10 cellular contexts compared by ENCODE assay signal in the genomic region with DNA sequence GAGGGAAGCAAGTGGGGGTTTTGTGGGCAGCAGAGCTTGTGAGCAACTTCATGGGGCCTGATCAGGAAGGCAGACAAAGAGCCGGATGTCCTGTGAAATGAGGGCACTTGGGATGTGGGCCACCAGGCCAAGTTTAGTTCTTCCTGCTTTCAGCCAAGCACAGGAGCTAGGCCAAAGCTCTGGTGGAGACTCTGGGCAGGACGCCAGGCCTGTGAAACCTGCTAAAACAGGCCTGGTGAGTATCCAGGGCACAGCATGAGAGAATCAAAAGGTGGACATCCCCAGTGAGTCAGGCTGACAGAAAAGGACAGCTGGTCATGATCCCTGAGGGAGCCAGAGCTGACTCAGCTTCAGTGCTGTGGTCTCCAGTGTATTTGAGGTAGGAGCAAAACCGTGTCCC.
DNase-seq lines count a peak whose midpoint lies in the region; ATAC-seq and TF ChIP-seq lines count a peak whose summit lies in the region.
"Had no signal": no experiment of that assay in that cellular context is flagged by ENCODE, and none has a peak within 500 bp of the region (broad histone marks: within the 10 kb centered on the region; RNA-seq: fewer than 3 reads in every experiment).

No MANE protein-coding gene starts in this region.

- no peak for ATAC-seq in effector memory CD8-positive, alpha-beta T cell (replicated peaks)
- ATAC-seq in HG03025 (IDR thresholded peaks at IDR 0.05; ENCODE audit: low FRiP score, unreplicated experiment), result no peak

- no peak overlapping the region for H3K4me3 Mint-ChIP-seq in effector memory CD8-positive, alpha-beta T cell
- H3K4me3 Mint-ChIP-seq in CD14-positive monocyte, result no peak overlapping the region

- no peaks in the 10 kb centered on the region for H3K27me3 ChIP-seq in BE2C
- no peaks in the 10 kb centered on the region for H3K27me3 ChIP-seq in muscle layer of duodenum (ENCODE audit: low read depth, low read length)

- peak; percentile 88 for DNase-seq in BE2C
- peak; percentile 13 for DNase-seq in NCI-H2196 treated with DMSO at 0.1 percent for 48 hours (lab: John Stamatoyannopoulos, UW; ENCODE audit: unreplicated experiment)
- DNase-seq in epithelial cell of proximal tubule (ENCODE audit: low read depth), result peak; percentile 93
- DNase-seq in effector memory CD8-positive, alpha-beta T cell, result no peak
- DNase-seq in SKM-1 treated with dmso at 0.1 percent for 144 hours (lab: John Stamatoyannopoulos, UW; ENCODE audit: unreplicated experiment), result no peak
- no peak for DNase-seq in CD14-positive monocyte (ENCODE audit: low spot score)
- DNase-seq: activated T-cell treated with anti-CD3 and anti-CD28 coated beads, Interleukin-2, amount 50 U/mL, for 48 hours; retina had no signal

- TF ChIP-seq CTCF in BE2C (IDR thresholded peaks at IDR 0.05; ENCODE audit: low read depth, low read length) (no peak), epithelial cell of proximal tubule (conservative IDR thresholded peaks at IDR 0.05; ENCODE audit: low read depth, low read length) (no peak), CD14-positive monocyte (IDR thresholded peaks at IDR 0.05) (no peak)

- no peaks in the 10 kb centered on the region for H3K4me1 Mint-ChIP-seq in effector memory CD8-positive, alpha-beta T cell (ENCODE audit: low read depth in 2 of 2)
- no peaks in the 10 kb centered on the region for H3K4me1 Mint-ChIP-seq in CD14-positive monocyte

- no peak overlapping the region for H3K27ac Mint-ChIP-seq in effector memory CD8-positive, alpha-beta T cell
- no peak overlapping the region for H3K27ac Mint-ChIP-seq in CD14-positive monocyte

- intact Hi-C loops in CD14-positive monocyte (cut with micrococcal nuclease), result no loop called here

- no peaks in the 10 kb centered on the region for H3K9me3 Mint-ChIP-seq in effector memory CD8-positive, alpha-beta T cell
- peaks cover 0 to 9% (median 5%) of the 10 kb centered on the region in 7 donors for H3K9me3 Mint-ChIP-seq in CD14-positive monocyte

- no peaks in the 10 kb centered on the region for H3K9me3 ChIP-seq in BE2C
- H3K9me3 ChIP-seq in muscle layer of duodenum (ENCODE audit: control insufficient read depth in 1 of 2, low read length in 2 of 2), result no peaks in the 10 kb centered on the region

- H3K27ac ChIP-seq in muscle layer of duodenum (ENCODE audit: low read length), result peak overlapping the region; percentile 4

- H3K4me3 ChIP-seq in BE2C (ENCODE audit: low read depth, low read length), result no peak overlapping the region
- H3K4me3 ChIP-seq in epithelial cell of proximal tubule (ENCODE audit: low read depth, low read length), result no peak overlapping the region
- no peak overlapping the region for H3K4me3 ChIP-seq in muscle layer of duodenum (ENCODE audit: low read depth in 1 of 2, low read length in 2 of 2)

- H3K27me3 Mint-ChIP-seq in effector memory CD8-positive, alpha-beta T cell, result no peaks in the 10 kb centered on the region
- no peaks in the 10 kb centered on the region for H3K27me3 Mint-ChIP-seq in CD14-positive monocyte (ENCODE audit: low read depth in 3 of 3)

- H3K36me3 Mint-ChIP-seq in effector memory CD8-positive, alpha-beta T cell (ENCODE audit: insufficient read depth), result no peaks in the 10 kb centered on the region
- H3K36me3 Mint-ChIP-seq in CD14-positive monocyte, result no peaks in the 10 kb centered on the region

- H3K36me3 ChIP-seq in BE2C (no peaks in the 10 kb centered on the region), muscle layer of duodenum (ENCODE audit: control insufficient read depth in 1 of 2, insufficient read depth in 2 of 2, low read length in 2 of 2) (no peaks in the 10 kb centered on the region)

- H3K4me1 ChIP-seq in BE2C, result peaks cover 22% of the 10 kb centered on the region
- H3K4me1 ChIP-seq in muscle layer of duodenum (ENCODE audit: control insufficient read depth in 1 of 2, insufficient read depth in 2 of 2, low read length in 2 of 2), result peaks cover 0 to 14% of the 10 kb centered on the region in 2 donors

Comparison
In these comparisons a context has a peak if more than half of its experiments do, and no peak if none do; other contexts are left out.
1. DNase-seq: peak in BE2C (single experiment), NCI-H2196 treated with DMSO at 0.1 percent for 48 hours (single experiment) and epithelial cell of proximal tubule (single experiment); none in effector memory CD8-positive, alpha-beta T cell (0 of 3), SKM-1 treated with dmso at 0.1 percent for 144 hours (single experiment) and CD14-positive monocyte (single experiment).